ENCODE assay signal across 10 cellular contexts in the genomic region with DNA sequence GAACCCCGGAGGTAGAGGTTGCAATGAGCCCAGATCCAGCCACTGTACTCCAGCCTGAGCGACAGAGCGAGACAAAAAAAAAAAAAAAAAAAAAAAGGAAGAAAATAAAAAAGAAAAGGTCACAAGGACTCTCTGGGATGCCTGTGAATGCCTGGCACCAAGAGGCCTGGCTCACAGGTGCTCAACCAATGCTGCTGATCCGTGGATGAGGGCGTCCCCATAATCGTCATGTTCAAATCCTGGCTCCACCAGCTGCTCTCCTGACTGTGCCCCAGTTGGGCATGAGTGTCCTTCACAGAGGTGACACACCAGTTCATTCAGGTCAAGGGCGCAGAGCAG. TPM values are rescaled to one million over a fixed set of nuclear protein-coding genes. Genes with fewer than 3 reads are reported as not detected.
DNase-seq lines count a peak whose midpoint lies in the region; ATAC-seq, FAIRE-seq and TF ChIP-seq lines count a peak whose summit lies in the region.
"Had no signal": no experiment of that assay in that cellular context is flagged by ENCODE, and none has a peak within 500 bp of the region (broad histone marks: within the 10 kb centered on the region; RNA-seq: fewer than 3 reads in every experiment).

No MANE protein-coding gene starts in this region.

- TF ChIP-seq POLR2A in A549 (IDR thresholded peaks at IDR 0.05; ENCODE audit: low read length) = no peak
- no peak for TF ChIP-seq POLR2A in GM12878 (IDR thresholded peaks at IDR 0.05; ENCODE audit: low read depth, low read length)

- peaks cover 2% of the 10 kb centered on the region for H3K36me3 ChIP-seq in HAP-1 (replicated peaks)
- H3K36me3 ChIP-seq in GM12878 (ENCODE audit: control insufficient read depth in 2 of 2, insufficient read depth in 2 of 2, low read length in 1 of 2) = no peaks in the 10 kb centered on the region
- H3K36me3 ChIP-seq in mucosa of descending colon (ENCODE audit: low read depth) = no peaks in the 10 kb centered on the region

- BruUV-seq in GM12878 (replicated peaks; lab: Mats Ljungman, UMichigan) = no TSS peak

- H2AFZ ChIP-seq in GM12878 (ENCODE audit: control insufficient read depth, low read depth, low read length) = peak overlapping the region; percentile 56; the same call in 1 of the 2 replicates

- SMC1A ChIA-PET in GM12878 (lab: Charles Lee; ENCODE audit: uncharacterized antibody, unreplicated experiment) = no interaction called here

- no peaks in the 10 kb centered on the region for H4K20me1 ChIP-seq in GM12878 (ENCODE audit: control insufficient read depth, insufficient read depth)

- H3K4me3 ChIP-seq in A549 (peak overlapping the region; percentile 80), HAP-1 (peak overlapping the region; percentile 64), GM12878 (no peak overlapping the region), mucosa of descending colon (peak overlapping the region; percentile 75)

- CTCF ChIA-PET in A549 (lab: Yijun Ruan, JAX) (interaction anchor here (0.6 to 5.6 kb wide), 15 partner anchors 8 to 58 kb away, joined by 3 to 40 read pairs (median 4); no protein-coding TSS in a partner anchor), GM12878 (lab: Yijun Ruan, JAX) (no interaction called here)

- TF ChIP-seq EP300 in A549 (IDR thresholded peaks at IDR 0.05) = no peak
- TF ChIP-seq EP300 in GM12878 (IDR thresholded peaks at IDR 0.05; ENCODE audit: borderline replicate concordance in 1 of 2, control insufficient read depth in 1 of 2, low read depth in 2 of 2, low read length in 2 of 2) = no peak

- FAIRE-seq in A549 (lab: Jason Lieb, UNC) (no peak), GM12878 (lab: Jason Lieb, UNC) (no peak)
- FAIRE-seq: bronchial epithelial cell, G401.6 had no signal

- RAD21 ChIA-PET in GM12878 (lab: Charles Lee; ENCODE audit: unreplicated experiment) = no interaction called here

- no peak for DNase-seq in A549 (ENCODE audit: low read depth in 1 of 2, low spot score in 1 of 2)
- DNase-seq in HAP-1 (ENCODE audit: low spot score in 2 of 2) = no peak
- DNase-seq in GM12878 (ENCODE audit: low read depth, low spot score) = no peak
- DNase-seq in mucosa of descending colon = no peak
- DNase-seq in putamen (ENCODE audit: low spot score) = no peak
- DNase-seq in GDM1 (lab: John Stamatoyannopoulos, UW) = no peak
- no peak for DNase-seq in GM13976 (ENCODE audit: low spot score)
- no peak for DNase-seq in glomerular visceral epithelial cell (ENCODE audit: extremely low spot score)

- H3K9ac ChIP-seq in GM12878 (ENCODE audit: control insufficient read depth, insufficient read depth, low read length) = no peak overlapping the region

- H3K4me2 ChIP-seq in A549 (peak overlapping the region; percentile 94), GM12878 (ENCODE audit: control insufficient read depth, insufficient read depth) (0 out of 2 replicates have a peak overlapping the region, but pooled peaks have one; percentile 83)

- H3K27me3 ChIP-seq in HAP-1 (ENCODE audit: low read depth) (no peaks in the 10 kb centered on the region), GM12878 (replicated peaks in 1 of 2; ENCODE audit: control insufficient read depth in 2 of 2, insufficient read depth in 2 of 2, low read length in 1 of 2) (peaks cover 2 to 7% of the 10 kb centered on the region in 2 experiments; a peak in 2 of 4 replicates)

- in situ Hi-C loops in HAP-1 (cut with MboI; ENCODE audit: low sequenced_read_pairs) = no loop called here
- in situ Hi-C loops in GM12878 (cut with MboI) = no loop called here
- in situ Hi-C loops in GM13976 (cut with MboI; ENCODE audit: low sequenced_read_pairs, unreplicated experiment) = no loop called here

- POLR2A ChIA-PET in A549 (lab: Yijun Ruan, JAX) = interaction anchor here (1.4 kb wide), 1 partner anchor 37 kb away, joined by 4 read pairs; a partner anchor contains a TSS
- POLR2A ChIA-PET in GM12878 (lab: Charles Lee) = interaction anchor here (0.7 kb wide), 1 partner anchor 18 kb away, joined by 8 read pairs; no protein-coding TSS in a partner anchor

- H3K79me2 ChIP-seq in GM12878 (ENCODE audit: control insufficient read depth, insufficient read depth, low read length) = no peaks in the 10 kb centered on the region

- H3K4me1 ChIP-seq in A549 (peaks cover 41% of the 10 kb centered on the region), HAP-1 (peaks cover 10% of the 10 kb centered on the region; the same call in 1 of the 2 replicates), GM12878 (ENCODE audit: control insufficient read depth, insufficient read depth, low read length) (no peaks in the 10 kb centered on the region; the same call in 1 of the 2 replicates), mucosa of descending colon (ENCODE audit: low read depth) (peaks cover 52% of the 10 kb centered on the region)

- no peak for TF ChIP-seq RAD21 in A549 (conservative IDR thresholded peaks at IDR 0.05 in 1 of 2, IDR thresholded peaks at IDR 0.05 in 1 of 2)
- no peak for TF ChIP-seq RAD21 in GM12878 (IDR thresholded peaks at IDR 0.05; ENCODE audit: insufficient read depth, low read depth, low read length)

- intact Hi-C loops in GM12878 (cut with micrococcal nuclease; ENCODE audit: unreplicated experiment) = no loop called here
- intact Hi-C loops in mucosa of descending colon (cut with DNase I, micrococcal nuclease) = no loop called here

- 35% methylated on average over 3 of the region's 7 CpGs for WGBS in A549 (ENCODE audit: missing lambda C conversion rate)
- WGBS in GM12878 (ENCODE audit: insufficient coverage, insufficient replicate concordance, low lambda C conversion rate, missing lambda C conversion rate) = 58% methylated on average over 7 of the region's 7 CpGs

- ATAC-seq in A549 (peak; percentile 0 to 1; a peak in 3 of 6 replicates), GM12878 (no peak), mucosa of descending colon (no peak)

- H3K27ac ChIP-seq in A549 (peak overlapping the region; percentile 96 to 98), GM12878 (ENCODE audit: control insufficient read depth, insufficient read depth) (no peak overlapping the region)

- H3K9me3 ChIP-seq in A549 (no peaks in the 10 kb centered on the region), HAP-1 (no peaks in the 10 kb centered on the region), GM12878 (replicated peaks; ENCODE audit: control insufficient read depth, insufficient read depth, low read length) (no peaks in the 10 kb centered on the region; the same call in 2 of the 3 replicates), mucosa of descending colon (no peaks in the 10 kb centered on the region)

- TF ChIP-seq CTCF in A549 (IDR thresholded peaks at IDR 0.05) (no peak), GM12878 (IDR thresholded peaks at IDR 0.05 in 2 of 3, conservative IDR thresholded peaks at IDR 0.05 in 1 of 3; ENCODE audit: control insufficient read depth in 2 of 3, extremely low read depth in 1 of 3, insufficient read depth in 1 of 3, low read depth in 3 of 3, low read length in 3 of 3) (no peak), mucosa of descending colon (IDR thresholded peaks at IDR 0.05) (no peak), GM13976 (IDR thresholded peaks at IDR 0.05; ENCODE audit: borderline replicate concordance, control extremely low read depth, extremely low read depth, insufficient read depth, missing control alignments) (no peak)

RNA-seq across cellular contexts. Expression of a gene that starts 0.6 kb away (rescaled TPM):
- 6.5 and 7.6 TPM in 2 replicates for polyA plus RNA-seq in A549 (2011; rRNA removed)
- polyA plus RNA-seq in A549 (2012; cell fraction: cytosol; rRNA removed) = 31.1 and 43.7 TPM in 2 replicates
- polyA plus RNA-seq in A549 (2012; cell fraction: nucleus; rRNA removed) = 43.5 and 68.2 TPM in 2 replicates
- polyA plus RNA-seq in A549 (2017; fragmentation: RNase III; extraction: RNeasy Plus Mini Kit Qiagen cat#74134 plus additional on column Dnase treatment) = 14.8 to 17.2 TPM (median 16.5 TPM) in 3 replicates
- polyA minus RNA-seq in A549 (2011; rRNA and poly(A)+ RNA removed) = 6.1 and 7.3 TPM in 2 replicates
- total RNA-seq in GM12878 (2013; cell fraction: nucleolus; rRNA removed) = not detected in 2 replicates
- total RNA-seq in GM12878 (2014; rRNA removed) = not detected in 2 replicates
- not detected in 2 replicates for total RNA-seq in GM12878 (2014; rRNA removed; fragmentation: Illumina TruSeq; extraction: Trizol)
- total RNA-seq in GM12878 (2021) = 0.13 and 0.43 TPM in 2 replicates
- not detected for polyA plus RNA-seq in GM12878 (2011; ENCODE audit: low read depth)
- not detected in 2 replicates for polyA plus RNA-seq in GM12878 (2011; rRNA removed)
- 0.07 TPM in 1 of 2 replicates, not detected in the other for polyA plus RNA-seq in GM12878 (2011; cell fraction: cytosol; rRNA removed)
- polyA plus RNA-seq in GM12878 (2011; cell fraction: nucleus; rRNA removed) = 0.13 and 0.28 TPM in 2 replicates
- 0.12 and 0.25 TPM in 2 replicates for polyA plus RNA-seq in GM12878 (2012)
- polyA plus RNA-seq in GM12878 (2014; fragmentation: Illumina TruSeq; extraction: Trizol) = not detected in 2 replicates
- polyA plus RNA-seq in GM12878 (2014; fragmentation: Nextera tagmentation; extraction: Ambion mirVana) = not detected
- 0.03 and 0.06 TPM in 2 replicates for polyA plus RNA-seq in GM12878 (2014; rRNA removed)
- not detected for polyA plus RNA-seq in GM12878 (2016; fragmentation: Nextera tagmentation; extraction: Ambion mirVana)
- polyA minus RNA-seq in GM12878 (2011; rRNA and poly(A)+ RNA removed) = not detected in 2 replicates
- polyA minus RNA-seq in GM12878 (2011; cell fraction: cytosol; rRNA and poly(A)+ RNA removed) = not detected in 2 replicates
- not detected in 2 replicates for polyA minus RNA-seq in GM12878 (2011; cell fraction: nucleus; rRNA and poly(A)+ RNA removed)
- total RNA-seq in mucosa of descending colon = 10 to 100 TPM; 19.7 to 34.7 (median 24.7) TPM

RNA-seq across cellular contexts. Expression of a gene that starts 9.7 kb away (rescaled TPM):
- polyA plus RNA-seq in A549 (2011; rRNA removed) (0.08 and 0.28 TPM in 2 replicates), A549 (2017; fragmentation: RNase III; extraction: RNeasy Plus Mini Kit Qiagen cat#74134 plus additional on column Dnase treatment) (0.22 to 0.36 TPM (median 0.25 TPM) in 3 replicates), GM12878 (2011; rRNA removed) (0.12 TPM in 1 of 2 replicates, not detected in the other), GM12878 (2014; fragmentation: Illumina TruSeq; extraction: Trizol) (not detected in 2 replicates), GM12878 (2014; fragmentation: Nextera tagmentation; extraction: Ambion mirVana) (not detected), GM12878 (2014; rRNA removed) (not detected in 2 replicates), GM12878 (2016; fragmentation: Nextera tagmentation; extraction: Ambion mirVana) (under 1 TPM; 0.17 to 0.24 TPM)
- polyA plus RNA-seq in A549 (2012; cell fraction: cytosol; rRNA removed) = 0.38 and 0.41 TPM in 2 replicates
- polyA plus RNA-seq in A549 (2012; cell fraction: nucleus; rRNA removed) = 2.3 and 3.1 TPM in 2 replicates
- not detected in 2 replicates for polyA minus RNA-seq in A549 (2011; rRNA and poly(A)+ RNA removed)
- not detected in 2 replicates for total RNA-seq in GM12878 (2013; cell fraction: nucleolus; rRNA removed)
- total RNA-seq in GM12878 (2014; rRNA removed) (0.27 TPM in 1 of 2 replicates, not detected in the other), GM12878 (2014; rRNA removed; fragmentation: Illumina TruSeq; extraction: Trizol) (not detected in 2 replicates), GM12878 (2021) (0.32 and 0.46 TPM in 2 replicates), mucosa of descending colon (1 to 10 TPM; 1.1 to 2.3 (median 1.4) TPM)
- polyA plus RNA-seq in GM12878 (2011; ENCODE audit: low read depth) = not detected
- polyA plus RNA-seq in GM12878 (2011; cell fraction: cytosol; rRNA removed) = 0.10 and 0.33 TPM in 2 replicates
- 0.51 and 0.92 TPM in 2 replicates for polyA plus RNA-seq in GM12878 (2011; cell fraction: nucleus; rRNA removed)
- polyA plus RNA-seq in GM12878 (2012) = 0.31 and 0.35 TPM in 2 replicates
- not detected in 2 replicates for polyA minus RNA-seq in GM12878 (2011; rRNA and poly(A)+ RNA removed)
- not detected in 2 replicates for polyA minus RNA-seq in GM12878 (2011; cell fraction: cytosol; rRNA and poly(A)+ RNA removed)
- not detected in 2 replicates for polyA minus RNA-seq in GM12878 (2011; cell fraction: nucleus; rRNA and poly(A)+ RNA removed)
- total RNA-seq: bronchial epithelial cell had no signal

RNA-seq across cellular contexts. Expression of a gene that starts 37.7 kb away (rescaled TPM):
- 146 and 202 TPM in 2 replicates for polyA plus RNA-seq in A549 (2011; rRNA removed)
- 174 and 243 TPM in 2 replicates for polyA plus RNA-seq in A549 (2012; cell fraction: cytosol; rRNA removed)
- polyA plus RNA-seq in A549 (2012; cell fraction: nucleus; rRNA removed) = 430 and 508 TPM in 2 replicates
- polyA plus RNA-seq in A549 (2017; fragmentation: RNase III; extraction: RNeasy Plus Mini Kit Qiagen cat#74134 plus additional on column Dnase treatment) = 266 to 281 TPM (median 272 TPM) in 3 replicates
- 233 and 303 TPM in 2 replicates for polyA minus RNA-seq in A549 (2011; rRNA and poly(A)+ RNA removed)
- total RNA-seq in GM12878 (2013; cell fraction: nucleolus; rRNA removed) = 358 and 390 TPM in 2 replicates
- total RNA-seq in GM12878 (2014; rRNA removed) = 339 and 342 TPM in 2 replicates
- 200 and 209 TPM in 2 replicates for total RNA-seq in GM12878 (2014; rRNA removed; fragmentation: Illumina TruSeq; extraction: Trizol)
- total RNA-seq in GM12878 (2021) = 307 and 325 TPM in 2 replicates
- polyA plus RNA-seq in GM12878 (2011; ENCODE audit: low read depth) = 140 TPM
- 233 and 400 TPM in 2 replicates for polyA plus RNA-seq in GM12878 (2011; rRNA removed)
- 486 and 548 TPM in 2 replicates for polyA plus RNA-seq in GM12878 (2011; cell fraction: cytosol; rRNA removed)
- 908 and 919 TPM in 2 replicates for polyA plus RNA-seq in GM12878 (2011; cell fraction: nucleus; rRNA removed)
- 149 and 217 TPM in 2 replicates for polyA plus RNA-seq in GM12878 (2012)
- 430 and 480 TPM in 2 replicates for polyA plus RNA-seq in GM12878 (2014; fragmentation: Illumina TruSeq; extraction: Trizol)
- polyA plus RNA-seq in GM12878 (2014; fragmentation: Nextera tagmentation; extraction: Ambion mirVana) = 100 to 1,000 TPM; 130 to 180 TPM
- polyA plus RNA-seq in GM12878 (2014; rRNA removed) = 369 and 388 TPM in 2 replicates
- 100 to 1,000 TPM; 426 to 464 TPM for polyA plus RNA-seq in GM12878 (2016; fragmentation: Nextera tagmentation; extraction: Ambion mirVana)
- 345 and 478 TPM in 2 replicates for polyA minus RNA-seq in GM12878 (2011; rRNA and poly(A)+ RNA removed)
- polyA minus RNA-seq in GM12878 (2011; cell fraction: cytosol; rRNA and poly(A)+ RNA removed) = 124 and 140 TPM in 2 replicates
- 141 and 185 TPM in 2 replicates for polyA minus RNA-seq in GM12878 (2011; cell fraction: nucleus; rRNA and poly(A)+ RNA removed)
- 100 to 1,000 TPM; 176 to 227 (median 179) TPM for total RNA-seq in mucosa of descending colon

RNA-seq across cellular contexts. Expression of a gene that starts 38.0 kb away (rescaled TPM):
- polyA plus RNA-seq in A549 (2011; rRNA removed) (10.2 and 14.2 TPM in 2 replicates), A549 (2017; fragmentation: RNase III; extraction: RNeasy Plus Mini Kit Qiagen cat#74134 plus additional on column Dnase treatment) (20.0 to 23.2 TPM (median 20.8 TPM) in 3 replicates), GM12878 (2011; rRNA removed) (3.8 and 8.6 TPM in 2 replicates), GM12878 (2014; fragmentation: Illumina TruSeq; extraction: Trizol) (3.9 and 8.1 TPM in 2 replicates), GM12878 (2014; fragmentation: Nextera tagmentation; extraction: Ambion mirVana) (1 to 10 TPM in 1 of 2 experiments, under 1 TPM in 1; 0.27 to 1.2 TPM), GM12878 (2014; rRNA removed) (37.6 and 41.2 TPM in 2 replicates), GM12878 (2016; fragmentation: Nextera tagmentation; extraction: Ambion mirVana) (10 to 100 TPM; 36.9 to 38.7 TPM)
- 25.9 and 36.5 TPM in 2 replicates for polyA plus RNA-seq in A549 (2012; cell fraction: cytosol; rRNA removed)
- polyA plus RNA-seq in A549 (2012; cell fraction: nucleus; rRNA removed) = 65.7 and 89.0 TPM in 2 replicates
- 5.3 and 5.7 TPM in 2 replicates for polyA minus RNA-seq in A549 (2011; rRNA and poly(A)+ RNA removed)
- 36.7 and 43.7 TPM in 2 replicates for total RNA-seq in GM12878 (2013; cell fraction: nucleolus; rRNA removed)
- total RNA-seq in GM12878 (2014; rRNA removed) (30.7 and 37.9 TPM in 2 replicates), GM12878 (2014; rRNA removed; fragmentation: Illumina TruSeq; extraction: Trizol) (10.0 and 11.9 TPM in 2 replicates), GM12878 (2021) (23.1 and 28.4 TPM in 2 replicates), mucosa of descending colon (10 to 100 TPM; 13.3 to 26.1 (median 19.1) TPM)
- 5.3 TPM for polyA plus RNA-seq in GM12878 (2011; ENCODE audit: low read depth)
- polyA plus RNA-seq in GM12878 (2011; cell fraction: cytosol; rRNA removed) = 14.9 and 23.0 TPM in 2 replicates
- 23.5 and 35.8 TPM in 2 replicates for polyA plus RNA-seq in GM12878 (2011; cell fraction: nucleus; rRNA removed)
- polyA plus RNA-seq in GM12878 (2012) = 13.5 and 16.4 TPM in 2 replicates
- polyA minus RNA-seq in GM12878 (2011; rRNA and poly(A)+ RNA removed) = 3.6 and 9.5 TPM in 2 replicates
- 2.9 and 6.8 TPM in 2 replicates for polyA minus RNA-seq in GM12878 (2011; cell fraction: cytosol; rRNA and poly(A)+ RNA removed)
- polyA minus RNA-seq in GM12878 (2011; cell fraction: nucleus; rRNA and poly(A)+ RNA removed) = 5.3 and 13.4 TPM in 2 replicates

Comparison
In these comparisons a context has a peak if more than half of its experiments do, and no peak if none do; other contexts are left out.
1. ATAC-seq: peak in A549 (2 of 2); none in GM12878 (single experiment) and mucosa of descending colon (single experiment).
2. RNA of a gene that starts 0.6 kb away (total RNA-seq): 19.7 to 34.7 TPM in mucosa of descending colon; 0.13 to 0.43 TPM in GM12878; every median in the first group is over 10 times any median in the second.